ENCODE assay signal across 1 cellular context in the genomic region with DNA sequence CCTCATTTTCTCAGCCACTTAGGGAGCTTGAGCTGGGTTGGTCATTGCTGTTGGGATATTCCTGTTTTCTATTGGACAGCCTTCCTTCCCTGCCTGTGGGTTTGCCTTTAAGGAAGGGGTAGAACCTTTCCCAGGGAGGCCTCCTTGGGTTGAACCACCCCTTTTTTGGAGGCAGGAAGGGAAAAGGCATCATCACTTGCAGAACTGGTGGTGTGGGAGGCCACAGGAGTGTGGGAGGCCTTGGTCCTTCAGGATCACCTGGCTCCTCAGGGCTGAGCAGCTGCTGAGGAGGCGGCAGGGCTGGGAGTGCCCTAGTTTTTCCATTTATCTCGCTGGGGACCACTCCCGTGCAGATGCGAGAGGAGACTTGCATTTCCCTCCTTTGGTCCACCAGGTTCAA.
TF ChIP-seq lines count a peak whose summit lies in the region.

No MANE protein-coding gene starts in this region.

TF ChIP-seq in HepG2, 621 proteins besides CTCF, POLR2A, EP300 and RAD21:
- 0 out of 2 replicates have a peak, but pooled peaks have one; percentile 3 for TF ChIP-seq ZNF605 (CRISPR knock-in tag; IDR thresholded peaks at IDR 0.05)
- no peak for TF ChIP-seq MTF1 (CRISPR knock-in tag; IDR thresholded peaks at IDR 0.05)
- TF ChIP-seq ZNF883 (CRISPR knock-in tag; IDR thresholded peaks at IDR 0.05; ENCODE audit: not compliant biosample characterization) = no peak
- TF ChIP-seq RBFOX2 (IDR thresholded peaks at IDR 0.05; ENCODE audit: low read depth, low read length) = no peak
- no peak for TF ChIP-seq ZNF253 (CRISPR knock-in tag; IDR thresholded peaks at IDR 0.05; ENCODE audit: borderline replicate concordance)
- TF ChIP-seq ZNF501 (CRISPR knock-in tag; IDR thresholded peaks at IDR 0.05) = no peak
- TF ChIP-seq, protein P1, sequence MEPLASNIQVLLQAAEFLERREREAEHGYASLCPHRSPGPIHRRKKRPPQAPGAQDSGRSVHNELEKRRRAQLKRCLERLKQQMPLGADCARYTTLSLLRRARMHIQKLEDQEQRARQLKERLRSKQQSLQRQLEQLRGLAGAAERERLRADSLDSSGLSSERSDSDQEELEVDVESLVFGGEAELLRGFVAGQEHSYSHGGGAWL (CRISPR knock-in tag; IDR thresholded peaks at IDR 0.05) = no peak
- peak; percentile 10; the same call in 1 of the 2 replicates for TF ChIP-seq ZNF160 (CRISPR knock-in tag; IDR thresholded peaks at IDR 0.05)
- TF ChIP-seq, protein P2, sequence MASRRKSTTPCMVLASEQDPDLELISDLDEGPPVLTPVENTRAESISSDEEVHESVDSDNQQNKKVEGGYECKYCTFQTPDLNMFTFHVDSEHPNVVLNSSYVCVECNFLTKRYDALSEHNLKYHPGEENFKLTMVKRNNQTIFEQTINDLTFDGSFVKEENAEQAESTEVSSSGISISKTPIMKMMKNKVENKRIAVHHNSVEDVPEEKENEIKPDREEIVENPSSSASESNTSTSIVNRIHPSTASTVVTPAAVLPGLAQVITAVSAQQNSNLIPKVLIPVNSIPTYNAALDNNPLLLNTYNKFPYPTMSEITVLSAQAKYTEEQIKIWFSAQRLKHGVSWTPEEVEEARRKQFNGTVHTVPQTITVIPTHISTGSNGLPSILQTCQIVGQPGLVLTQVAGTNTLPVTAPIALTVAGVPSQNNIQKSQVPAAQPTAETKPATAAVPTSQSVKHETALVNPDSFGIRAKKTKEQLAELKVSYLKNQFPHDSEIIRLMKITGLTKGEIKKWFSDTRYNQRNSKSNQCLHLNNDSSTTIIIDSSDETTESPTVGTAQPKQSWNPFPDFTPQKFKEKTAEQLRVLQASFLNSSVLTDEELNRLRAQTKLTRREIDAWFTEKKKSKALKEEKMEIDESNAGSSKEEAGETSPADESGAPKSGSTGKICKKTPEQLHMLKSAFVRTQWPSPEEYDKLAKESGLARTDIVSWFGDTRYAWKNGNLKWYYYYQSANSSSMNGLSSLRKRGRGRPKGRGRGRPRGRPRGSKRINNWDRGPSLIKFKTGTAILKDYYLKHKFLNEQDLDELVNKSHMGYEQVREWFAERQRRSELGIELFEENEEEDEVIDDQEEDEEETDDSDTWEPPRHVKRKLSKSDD (CRISPR knock-in tag; IDR thresholded peaks at IDR 0.05; ENCODE audit: low read depth) = no peak
- TF ChIP-seq PHF21A (CRISPR knock-in tag; IDR thresholded peaks at IDR 0.05) = no peak
- TF ChIP-seq, protein P3, sequence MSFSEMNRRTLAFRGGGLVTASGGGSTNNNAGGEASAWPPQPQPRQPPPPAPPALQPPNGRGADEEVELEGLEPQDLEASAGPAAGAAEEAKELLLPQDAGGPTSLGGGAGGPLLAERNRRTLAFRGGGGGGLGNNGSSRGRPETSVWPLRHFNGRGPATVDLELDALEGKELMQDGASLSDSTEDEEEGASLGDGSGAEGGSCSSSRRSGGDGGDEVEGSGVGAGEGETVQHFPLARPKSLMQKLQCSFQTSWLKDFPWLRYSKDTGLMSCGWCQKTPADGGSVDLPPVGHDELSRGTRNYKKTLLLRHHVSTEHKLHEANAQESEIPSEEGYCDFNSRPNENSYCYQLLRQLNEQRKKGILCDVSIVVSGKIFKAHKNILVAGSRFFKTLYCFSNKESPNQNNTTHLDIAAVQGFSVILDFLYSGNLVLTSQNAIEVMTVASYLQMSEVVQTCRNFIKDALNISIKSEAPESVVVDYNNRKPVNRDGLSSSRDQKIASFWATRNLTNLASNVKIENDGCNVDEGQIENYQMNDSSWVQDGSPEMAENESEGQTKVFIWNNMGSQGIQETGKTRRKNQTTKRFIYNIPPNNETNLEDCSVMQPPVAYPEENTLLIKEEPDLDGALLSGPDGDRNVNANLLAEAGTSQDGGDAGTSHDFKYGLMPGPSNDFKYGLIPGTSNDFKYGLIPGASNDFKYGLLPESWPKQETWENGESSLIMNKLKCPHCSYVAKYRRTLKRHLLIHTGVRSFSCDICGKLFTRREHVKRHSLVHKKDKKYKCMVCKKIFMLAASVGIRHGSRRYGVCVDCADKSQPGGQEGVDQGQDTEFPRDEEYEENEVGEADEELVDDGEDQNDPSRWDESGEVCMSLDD (CRISPR knock-in tag; IDR thresholded peaks at IDR 0.05; ENCODE audit: borderline replicate concordance) = no peak
- TF ChIP-seq FOXK1 (CRISPR knock-in tag; IDR thresholded peaks at IDR 0.05; ENCODE audit: borderline replicate concordance, low read depth) = no peak
- TF ChIP-seq ZNF83 (CRISPR knock-in tag; IDR thresholded peaks at IDR 0.05; ENCODE audit: borderline replicate concordance) = no peak
- TF ChIP-seq ZNF572 (CRISPR knock-in tag; IDR thresholded peaks at IDR 0.05) = peak; percentile 62; the same call in 1 of the 2 replicates
- TF ChIP-seq ZNF678 (CRISPR knock-in tag; IDR thresholded peaks at IDR 0.05) = no peak
- TF ChIP-seq CCDC6 (CRISPR knock-in tag; IDR thresholded peaks at IDR 0.05) = no peak
- TF ChIP-seq GPN1 (CRISPR knock-in tag; IDR thresholded peaks at IDR 0.05; ENCODE audit: borderline replicate concordance) = no peak
